ENCODE assay signal across 17 cellular contexts in the genomic region with DNA sequence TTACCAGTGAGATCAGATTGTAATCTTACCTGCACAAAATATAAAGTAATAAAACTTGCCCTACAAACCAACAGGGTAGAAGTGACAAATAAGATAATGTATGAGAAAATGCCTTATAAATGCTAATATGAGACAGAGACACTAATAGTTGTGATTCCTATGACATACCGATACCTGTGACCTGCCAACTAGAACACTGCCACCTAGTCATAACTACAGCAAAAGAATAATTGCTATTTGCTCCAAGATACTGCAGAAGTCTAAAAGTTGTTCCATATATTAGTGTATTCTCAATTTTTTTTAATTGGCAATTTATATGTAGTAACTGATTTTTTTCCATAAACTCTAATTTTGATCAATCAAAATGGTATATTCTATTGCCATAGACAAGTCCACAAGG. TPM values are rescaled to one million over a fixed set of nuclear protein-coding genes. Genes with fewer than 3 reads are reported as not detected.
DNase-seq lines count a peak whose midpoint lies in the region; ATAC-seq, FAIRE-seq and TF ChIP-seq lines count a peak whose summit lies in the region.
"Had no signal": no experiment of that assay in that cellular context is flagged by ENCODE, and none has a peak within 500 bp of the region (broad histone marks: within the 10 kb centered on the region; RNA-seq: fewer than 3 reads in every experiment).

No MANE protein-coding gene starts in this region.

- TF ChIP-seq CTCF in C4-2B (conservative IDR thresholded peaks at IDR 0.05), result peak; percentile 34
- TF ChIP-seq CTCF in HCT116 (IDR thresholded peaks at IDR 0.05 in 2 of 3, conservative IDR thresholded peaks at IDR 0.05 in 1 of 3; ENCODE audit: borderline replicate concordance in 1 of 3, insufficient read depth in 1 of 3, low read depth in 2 of 3, low read length in 2 of 3), result no peak
- 0 out of 2 replicates have a peak, but pooled peaks have one; percentile 5 for TF ChIP-seq CTCF in OCI-LY3 (IDR thresholded peaks at IDR 0.05; ENCODE audit: low read depth, low read length)
- TF ChIP-seq CTCF in VCaP (conservative IDR thresholded peaks at IDR 0.05), result peak; percentile 40
- TF ChIP-seq CTCF in hepatocyte (IDR thresholded peaks at IDR 0.05; ENCODE audit: poor library complexity), result no peak

- H3K9ac ChIP-seq in HCT116 (ENCODE audit: low read length) (no peak overlapping the region), OCI-LY3 (ENCODE audit: low read length) (no peak overlapping the region)

- peaks cover 24 to 50% of the 10 kb centered on the region in 2 experiments for H3K36me3 ChIP-seq in HCT116 (ENCODE audit: control insufficient read depth in 1 of 2, insufficient read depth in 2 of 2, low read length in 2 of 2)
- peaks cover 39% of the 10 kb centered on the region for H3K36me3 ChIP-seq in OCI-LY3 (replicated peaks; ENCODE audit: low read depth, low read length)
- no peaks in the 10 kb centered on the region for H3K36me3 ChIP-seq in hepatocyte (replicated peaks; ENCODE audit: insufficient read depth, low read depth)

- no peaks in the 10 kb centered on the region for H3K9me2 ChIP-seq in HCT116 (ENCODE audit: insufficient read depth)
- H3K9me2 ChIP-seq in hepatocyte (replicated peaks; ENCODE audit: insufficient read depth), result no peaks in the 10 kb centered on the region

- whole genome bisulfite sequencing in hepatocyte (ENCODE audit: low lambda C conversion rate, missing lambda C conversion rate), result 100% methylated on average over 1 of the region's 1 CpG

- H3K4me1 ChIP-seq in HCT116 (ENCODE audit: control insufficient read depth in 1 of 2, insufficient read depth in 2 of 2, low read length in 2 of 2) (no peaks in the 10 kb centered on the region), OCI-LY3 (ENCODE audit: low read length) (no peaks in the 10 kb centered on the region), hepatocyte (ENCODE audit: insufficient read depth) (no peaks in the 10 kb centered on the region)
- H3K4me1 ChIP-seq: Caco-2 had no signal

- no TSS peak for BruUV-seq in HCT116 (replicated peaks; lab: Mats Ljungman, UMichigan)

- H3K27ac ChIP-seq in C4-2B (no peak overlapping the region), HCT116 (ENCODE audit: low read depth, low read length) (no peak overlapping the region), OCI-LY3 (ENCODE audit: low read length) (no peak overlapping the region), VCaP (no peak overlapping the region), hepatocyte (no peak overlapping the region)
- H3K27ac ChIP-seq: A549, HL-60 had no signal

- POLR2A ChIA-PET in HCT116 (lab: Charles Lee), result no interaction called here

- no peak overlapping the region for H2AFZ ChIP-seq in HCT116 (ENCODE audit: low read depth, low read length, poor library complexity, severe bottlenecking)
- H2AFZ ChIP-seq in OCI-LY3 (ENCODE audit: low read depth, low read length), result no peak overlapping the region
- H2AFZ ChIP-seq in hepatocyte, result no peak overlapping the region
- H2AFZ ChIP-seq: GM23338 had no signal

- H3K4me2 ChIP-seq in HCT116 (ENCODE audit: low read length), result no peak overlapping the region
- H3K4me2 ChIP-seq in OCI-LY3 (ENCODE audit: low read length), result no peak overlapping the region
- no peak overlapping the region for H3K4me2 ChIP-seq in hepatocyte
- H3K4me2 ChIP-seq: A549, GM23338 had no signal

- H4K20me1 ChIP-seq in HCT116 (ENCODE audit: insufficient read depth) (0 out of 2 replicates have a peak, but pooled peaks cover 6% of the 10 kb centered on the region), OCI-LY3 (ENCODE audit: insufficient read depth, low read length) (no peaks in the 10 kb centered on the region), hepatocyte (ENCODE audit: insufficient read depth, poor library complexity, severe bottlenecking) (no peaks in the 10 kb centered on the region)

- TF ChIP-seq RAD21 in HCT116 (IDR thresholded peaks at IDR 0.05; ENCODE audit: low read depth), result no peak

- ATAC-seq in HCT116 (0 out of 2 replicates have a peak, but pooled peaks have one; percentile 36), HG02885 (IDR thresholded peaks at IDR 0.05; ENCODE audit: poor library complexity, unreplicated experiment) (no peak)
- ATAC-seq: A549, GM23338 had no signal

- H3K79me2 ChIP-seq in HCT116 (ENCODE audit: insufficient read depth, low read length) (peaks cover 5% of the 10 kb centered on the region; the same call in 1 of the 2 replicates), OCI-LY3 (ENCODE audit: low read length) (no peaks in the 10 kb centered on the region), hepatocyte (no peaks in the 10 kb centered on the region)

- H3K4me3 ChIP-seq in HCT116 (replicated peaks in 1 of 2; ENCODE audit: low read depth in 1 of 2, low read length in 2 of 2) (no peak overlapping the region), OCI-LY3 (ENCODE audit: low read length) (no peak overlapping the region), hepatocyte (no peak overlapping the region)
- H3K4me3 ChIP-seq: A549, GM23338 had no signal

- H3K27me3 ChIP-seq in HCT116 (ENCODE audit: insufficient read depth, low read length) (no peaks in the 10 kb centered on the region), OCI-LY3 (ENCODE audit: low read depth, low read length) (no peaks in the 10 kb centered on the region), hepatocyte (no peaks in the 10 kb centered on the region)

- RAD21 ChIA-PET in HCT116 (lab: Charles Lee; ENCODE audit: low non-redundant PET in 1 of 2, low total read pairs in 2 of 2, uncharacterized antibody in 2 of 2, unreplicated experiment in 2 of 2), result no interaction called here

- DNase-seq in HCT116 (ENCODE audit: low read depth, low spot score), result no peak
- DNase-seq in frontal cortex (ENCODE audit: low spot score in 2 of 2), result no peak
- DNase-seq in hepatocyte (ENCODE audit: low spot score), result no peak
- DNase-seq: Caco-2; CD8-positive, alpha-beta memory T cell; DND-41; GDM1; H9 had no signal

- no peaks in the 10 kb centered on the region for H3K9me3 ChIP-seq in HCT116 (ENCODE audit: control insufficient read depth in 1 of 2, insufficient read depth in 1 of 2, low read depth in 1 of 2, low read length in 2 of 2)
- H3K9me3 ChIP-seq in OCI-LY3 (ENCODE audit: insufficient read depth, low read length), result no peaks in the 10 kb centered on the region
- no peaks in the 10 kb centered on the region for H3K9me3 ChIP-seq in hepatocyte (ENCODE audit: low read depth)
- H3K9me3 ChIP-seq: A549, Caco-2 had no signal

- no peak for TF ChIP-seq POLR2A in HCT116 (IDR thresholded peaks at IDR 0.05; ENCODE audit: borderline replicate concordance, extremely low read depth, insufficient read depth, insufficient read length)

- intact Hi-C loops in HCT116 (cut with micrococcal nuclease), result no loop called here

- no peak for FAIRE-seq in frontal cortex (lab: Jason Lieb, UNC)
- FAIRE-seq: A549, GM12892 had no signal

- CTCF ChIA-PET in HCT116 (lab: Charles Lee), result no interaction called here

TF ChIP-seq in HCT116, 20 proteins besides CTCF, POLR2A, EP300 and RAD21:
- TF ChIP-seq POLR2AphosphoS5 (IDR thresholded peaks at IDR 0.05; ENCODE audit: low read depth, low read length), result no peak
- no peak for TF ChIP-seq EZH2 (IDR thresholded peaks at IDR 0.05)
- TF ChIP-seq, protein P1, sequence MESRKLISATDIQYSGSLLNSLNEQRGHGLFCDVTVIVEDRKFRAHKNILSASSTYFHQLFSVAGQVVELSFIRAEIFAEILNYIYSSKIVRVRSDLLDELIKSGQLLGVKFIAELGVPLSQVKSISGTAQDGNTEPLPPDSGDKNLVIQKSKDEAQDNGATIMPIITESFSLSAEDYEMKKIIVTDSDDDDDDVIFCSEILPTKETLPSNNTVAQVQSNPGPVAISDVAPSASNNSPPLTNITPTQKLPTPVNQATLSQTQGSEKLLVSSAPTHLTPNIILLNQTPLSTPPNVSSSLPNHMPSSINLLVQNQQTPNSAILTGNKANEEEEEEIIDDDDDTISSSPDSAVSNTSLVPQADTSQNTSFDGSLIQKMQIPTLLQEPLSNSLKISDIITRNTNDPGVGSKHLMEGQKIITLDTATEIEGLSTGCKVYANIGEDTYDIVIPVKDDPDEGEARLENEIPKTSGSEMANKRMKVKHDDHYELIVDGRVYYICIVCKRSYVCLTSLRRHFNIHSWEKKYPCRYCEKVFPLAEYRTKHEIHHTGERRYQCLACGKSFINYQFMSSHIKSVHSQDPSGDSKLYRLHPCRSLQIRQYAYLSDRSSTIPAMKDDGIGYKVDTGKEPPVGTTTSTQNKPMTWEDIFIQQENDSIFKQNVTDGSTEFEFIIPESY (IDR thresholded peaks at IDR 0.05; ENCODE audit: extremely low read depth, insufficient replicate concordance, low read length), result no peak
- no peak for TF ChIP-seq EGR1 (IDR thresholded peaks at IDR 0.05; ENCODE audit: low read depth)
- TF ChIP-seq EZH2phosphoT487 (IDR thresholded peaks at IDR 0.05; ENCODE audit: borderline replicate concordance), result no peak
- TF ChIP-seq SIN3A (IDR thresholded peaks at IDR 0.05; ENCODE audit: low read depth), result no peak
TF ChIP-seq in HCT116: peak in this region for 0.

RNA-seq across cellular contexts. Expression of a gene that starts 25.3 kb away (rescaled TPM):
- total RNA-seq in HCT116 (2021; ENCODE audit: unreplicated experiment), result 0.15 TPM
- polyA plus RNA-seq in HCT116 (2012), result 0.01 TPM in 1 of 2 replicates, not detected in the other
- not detected for total RNA-seq in frontal cortex
- total RNA-seq in hepatocyte, result 0.27 and 0.52 TPM in 2 replicates
- 0.04 TPM in 1 of 2 replicates, not detected in the other for polyA plus RNA-seq in hepatocyte
- total RNA-seq: H9 had no signal
- polyA plus RNA-seq: A549, BJ had no signal

RNA-seq across cellular contexts. Expression of a gene that starts 54.8 kb away (rescaled TPM):
- not detected for total RNA-seq in HCT116 (2021; ENCODE audit: unreplicated experiment)
- polyA plus RNA-seq in HCT116 (2012), result 0.02 and 0.03 TPM in 2 replicates
- not detected for total RNA-seq in frontal cortex
- not detected in 2 replicates for total RNA-seq in hepatocyte
- polyA plus RNA-seq in hepatocyte, result not detected in 2 replicates
- total RNA-seq: CD8-positive, alpha-beta memory T cell had no signal
- polyA plus RNA-seq: CD8-positive, alpha-beta memory T cell had no signal

Comparison
In these comparisons a context has a peak if more than half of its experiments do, and no peak if none do; other contexts are left out.
1. CTCF ChIP-seq: peak in C4-2B (single experiment), OCI-LY3 (single experiment) and VCaP (single experiment); none in HCT116 (0 of 3) and hepatocyte (single experiment).